6 cellular contexts compared by ENCODE assay signal in the genomic region with DNA sequence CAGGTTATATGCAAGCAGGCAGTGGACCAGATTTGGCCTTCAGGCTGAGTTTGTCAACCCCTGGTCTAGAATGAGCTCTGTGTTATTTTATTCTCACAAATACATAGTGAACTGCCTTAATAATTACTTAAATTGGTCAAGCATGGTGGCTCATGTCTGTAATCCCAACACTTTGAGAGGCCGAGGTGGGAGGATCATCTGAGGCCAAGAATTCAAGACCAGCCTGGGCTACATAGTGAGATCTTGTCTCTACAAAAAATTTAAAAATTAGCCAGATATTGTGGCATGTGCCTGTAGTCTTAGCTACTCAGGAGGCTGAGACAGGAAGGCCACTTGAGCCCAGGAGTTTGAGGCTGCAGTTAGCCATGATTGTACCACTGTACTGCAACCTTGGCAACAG. TPM values are rescaled to one million over a fixed set of nuclear protein-coding genes. Genes with fewer than 3 reads are reported as not detected.
"Had no signal": no experiment of that assay in that cellular context is flagged by ENCODE, and none has a peak within 500 bp of the region (broad histone marks: within the 10 kb centered on the region; RNA-seq: fewer than 3 reads in every experiment).

No MANE protein-coding gene starts in this region.

- H3K4me3 ChIP-seq: K562 had no signal

- DNase-seq: IMR-90, KBM-7, KG1 had no signal

- H3K27me3 Mint-ChIP-seq: IgD-negative memory B cell had no signal

- H3K9me3 Mint-ChIP-seq: IgD-negative memory B cell had no signal

- H3K4me3 Mint-ChIP-seq: IgD-negative memory B cell had no signal

- H3K27ac ChIP-seq: HL-60 had no signal

- H3K27ac Mint-ChIP-seq: IgD-negative memory B cell had no signal

- H3K4me1 Mint-ChIP-seq: IgD-negative memory B cell had no signal

- H3K36me3 Mint-ChIP-seq: IgD-negative memory B cell had no signal

RNA-seq across cellular contexts. Expression of a gene that starts 15.0 kb away (rescaled TPM):
- polyA plus RNA-seq: IgD-negative memory B cell had no signal
